1 cellular context compared by ENCODE assay signal in the genomic region with DNA sequence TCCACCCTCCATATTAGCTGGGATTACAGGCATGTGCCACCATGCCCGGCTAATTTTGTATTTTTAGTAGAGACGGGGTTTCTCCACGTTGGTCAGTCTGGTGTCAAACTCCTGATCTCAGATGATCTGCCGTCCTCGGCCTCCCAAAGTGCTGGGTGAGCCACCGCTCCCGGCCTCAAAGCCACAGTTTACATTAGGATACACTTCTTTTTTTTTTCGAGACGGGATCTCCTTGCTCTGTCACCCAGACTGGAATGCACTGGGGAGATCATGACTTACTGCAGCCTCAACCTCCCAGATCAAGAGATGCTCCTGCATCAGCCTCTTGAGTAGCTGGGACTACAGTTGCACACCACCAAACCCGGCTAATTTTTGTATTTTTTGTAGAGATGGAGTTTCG.
TF ChIP-seq lines count a peak whose summit lies in the region.

No MANE protein-coding gene starts in this region.

TF ChIP-seq in WTC11, 78 proteins besides CTCF, POLR2A, EP300 and RAD21 (continued from another document):
- TF ChIP-seq, protein P1, sequence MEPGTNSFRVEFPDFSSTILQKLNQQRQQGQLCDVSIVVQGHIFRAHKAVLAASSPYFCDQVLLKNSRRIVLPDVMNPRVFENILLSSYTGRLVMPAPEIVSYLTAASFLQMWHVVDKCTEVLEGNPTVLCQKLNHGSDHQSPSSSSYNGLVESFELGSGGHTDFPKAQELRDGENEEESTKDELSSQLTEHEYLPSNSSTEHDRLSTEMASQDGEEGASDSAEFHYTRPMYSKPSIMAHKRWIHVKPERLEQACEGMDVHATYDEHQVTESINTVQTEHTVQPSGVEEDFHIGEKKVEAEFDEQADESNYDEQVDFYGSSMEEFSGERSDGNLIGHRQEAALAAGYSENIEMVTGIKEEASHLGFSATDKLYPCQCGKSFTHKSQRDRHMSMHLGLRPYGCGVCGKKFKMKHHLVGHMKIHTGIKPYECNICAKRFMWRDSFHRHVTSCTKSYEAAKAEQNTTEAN (CRISPR knock-in tag; IDR thresholded peaks at IDR 0.05), result no peak
- no peak for TF ChIP-seq ZNF232 (CRISPR knock-in tag; IDR thresholded peaks at IDR 0.05)
- TF ChIP-seq NR1H2 (CRISPR knock-in tag; IDR thresholded peaks at IDR 0.05), result no peak
- no peak for TF ChIP-seq MXD4 (CRISPR knock-in tag; IDR thresholded peaks at IDR 0.05; ENCODE audit: borderline replicate concordance)
- TF ChIP-seq NR2C2 (CRISPR knock-in tag; IDR thresholded peaks at IDR 0.05), result no peak
- TF ChIP-seq, protein P2, sequence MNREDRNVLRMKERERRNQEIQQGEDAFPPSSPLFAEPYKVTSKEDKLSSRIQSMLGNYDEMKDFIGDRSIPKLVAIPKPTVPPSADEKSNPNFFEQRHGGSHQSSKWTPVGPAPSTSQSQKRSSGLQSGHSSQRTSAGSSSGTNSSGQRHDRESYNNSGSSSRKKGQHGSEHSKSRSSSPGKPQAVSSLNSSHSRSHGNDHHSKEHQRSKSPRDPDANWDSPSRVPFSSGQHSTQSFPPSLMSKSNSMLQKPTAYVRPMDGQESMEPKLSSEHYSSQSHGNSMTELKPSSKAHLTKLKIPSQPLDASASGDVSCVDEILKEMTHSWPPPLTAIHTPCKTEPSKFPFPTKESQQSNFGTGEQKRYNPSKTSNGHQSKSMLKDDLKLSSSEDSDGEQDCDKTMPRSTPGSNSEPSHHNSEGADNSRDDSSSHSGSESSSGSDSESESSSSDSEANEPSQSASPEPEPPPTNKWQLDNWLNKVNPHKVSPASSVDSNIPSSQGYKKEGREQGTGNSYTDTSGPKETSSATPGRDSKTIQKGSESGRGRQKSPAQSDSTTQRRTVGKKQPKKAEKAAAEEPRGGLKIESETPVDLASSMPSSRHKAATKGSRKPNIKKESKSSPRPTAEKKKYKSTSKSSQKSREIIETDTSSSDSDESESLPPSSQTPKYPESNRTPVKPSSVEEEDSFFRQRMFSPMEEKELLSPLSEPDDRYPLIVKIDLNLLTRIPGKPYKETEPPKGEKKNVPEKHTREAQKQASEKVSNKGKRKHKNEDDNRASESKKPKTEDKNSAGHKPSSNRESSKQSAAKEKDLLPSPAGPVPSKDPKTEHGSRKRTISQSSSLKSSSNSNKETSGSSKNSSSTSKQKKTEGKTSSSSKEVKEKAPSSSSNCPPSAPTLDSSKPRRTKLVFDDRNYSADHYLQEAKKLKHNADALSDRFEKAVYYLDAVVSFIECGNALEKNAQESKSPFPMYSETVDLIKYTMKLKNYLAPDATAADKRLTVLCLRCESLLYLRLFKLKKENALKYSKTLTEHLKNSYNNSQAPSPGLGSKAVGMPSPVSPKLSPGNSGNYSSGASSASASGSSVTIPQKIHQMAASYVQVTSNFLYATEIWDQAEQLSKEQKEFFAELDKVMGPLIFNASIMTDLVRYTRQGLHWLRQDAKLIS (CRISPR knock-in tag; IDR thresholded peaks at IDR 0.05; ENCODE audit: borderline replicate concordance), result no peak
